20 cellular contexts compared by ENCODE assay signal in the genomic region with DNA sequence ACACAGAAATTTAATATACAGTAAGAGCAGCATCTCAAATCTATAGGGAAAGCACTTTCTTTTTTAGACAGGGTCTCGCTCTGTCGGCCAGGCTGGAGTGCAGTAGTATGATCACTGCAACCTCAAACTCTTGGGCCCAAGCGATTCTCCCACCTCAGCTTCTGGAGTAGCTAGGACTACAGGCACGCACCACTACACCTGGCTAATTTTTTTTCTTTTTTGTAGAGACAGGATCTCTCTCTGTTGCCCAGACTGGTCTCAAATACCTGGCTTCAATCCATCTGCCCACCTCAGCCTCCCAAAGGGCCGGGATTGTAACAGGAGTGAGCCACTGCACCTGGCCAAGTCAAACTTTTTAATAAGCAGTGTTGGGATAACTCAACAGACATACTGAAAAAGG.
"Had no signal": no experiment of that assay in that cellular context is flagged by ENCODE, and none has a peak within 500 bp of the region (broad histone marks: within the 10 kb centered on the region; RNA-seq: fewer than 3 reads in every experiment).

No MANE protein-coding gene starts in this region.

- H3K27ac Mint-ChIP-seq: IgD-negative memory B cell; T-cell; T-helper 1 cell treated with Interleukin-12 subunit alpha and Interleukin-12 subunit beta and Interleukin-4 antibody, amounts not matched to agents 30 μg/mL and 1 μg/mL, for 36 hours had no signal

- H3K4me3 Mint-ChIP-seq: IgD-negative memory B cell; T-cell; T-helper 1 cell treated with Interleukin-12 subunit alpha and Interleukin-12 subunit beta and Interleukin-4 antibody, amounts not matched to agents 30 μg/mL and 1 μg/mL, for 36 hours had no signal

- H3K27me3 Mint-ChIP-seq: IgD-negative memory B cell, T-cell had no signal

- DNase-seq: Kasumi-1; MM.1S; NCI-H1092 treated with DMSO at 0.1 percent for 48 hours; NCI-H1436; NCI-H187; NCI-H2029; NCI-H2081 treated with DMSO at 0.1 percent for 48 hours; NCI-H345; NCI-H446 treated with DMSO at 0.1 percent for 48 hours; NCI-H510A treated with DMSO at 0.1 percent for 48 hours; NCI-H526; NCI-H748 treated with DMSO at 0.1 percent for 48 hours; NK-92 treated with Interleukin-12 subunit alpha and Interleukin-12 subunit beta, amount 100 ng/mL, for 24 hours; PC-3; SHP77; SK-N-SH; SW 1271; T-cell had no signal
